Comparison of ENCODE assay signal across 9 cellular contexts in the genomic region with DNA sequence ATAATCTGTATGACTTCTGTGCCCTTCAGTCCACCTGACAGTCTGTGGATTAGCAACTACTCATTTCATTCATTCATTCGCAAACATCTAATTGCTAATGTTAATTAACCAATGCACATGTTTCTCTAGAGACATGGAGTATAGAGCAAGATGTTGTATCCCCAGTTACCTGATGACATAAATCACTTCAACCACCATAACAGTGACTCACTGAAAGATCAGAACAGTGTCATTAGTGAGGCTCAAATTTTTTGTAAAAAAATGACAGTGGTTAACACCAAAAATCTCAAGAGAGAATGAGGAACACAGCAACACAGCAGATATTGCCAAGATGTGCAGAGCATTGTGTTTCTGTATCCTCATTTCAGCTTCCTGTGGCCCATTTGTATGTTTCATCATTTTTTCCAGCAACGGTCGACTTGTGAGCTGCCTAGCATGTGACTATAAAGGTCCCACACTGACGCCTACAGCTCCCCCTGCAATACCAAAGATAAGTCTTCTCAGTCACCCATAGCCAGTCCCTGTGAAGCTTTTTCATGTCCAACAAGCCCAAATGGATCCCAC. TPM values are rescaled to one million over a fixed set of nuclear protein-coding genes. Genes with fewer than 3 reads are reported as not detected.
A peak's percentile ranks its signal among the peaks of the same experiment; 100 is the strongest.
DNase-seq lines count a peak whose midpoint lies in the region; ATAC-seq, FAIRE-seq and TF ChIP-seq lines count a peak whose summit lies in the region.
"Had no signal": no experiment of that assay in that cellular context is flagged by ENCODE, and none has a peak within 500 bp of the region (broad histone marks: within the 10 kb centered on the region; RNA-seq: fewer than 3 reads in every experiment).

No MANE protein-coding gene starts in this region.

- no peaks in the 10 kb centered on the region for H3K9me3 Mint-ChIP-seq in activated naive CD4-positive, alpha-beta T cell treated with anti-CD3 and anti-CD28 coated beads, Interleukin-2, amount 50 U/mL, for 72 hours
- H3K9me3 Mint-ChIP-seq: activated B cell treated with CpG ODN at 0.5 μM for 24 hours had no signal

- peak overlapping the region in 1 of 2 donors; percentile 40 for H3K27ac Mint-ChIP-seq in activated naive CD4-positive, alpha-beta T cell treated with anti-CD3 and anti-CD28 coated beads, Interleukin-2, amount 50 U/mL, for 72 hours
- H3K27ac Mint-ChIP-seq: activated B cell treated with CpG ODN at 0.5 μM for 24 hours had no signal

- ATAC-seq in HG03520 (IDR thresholded peaks at IDR 0.05; ENCODE audit: unreplicated experiment), result peak; percentile 30
- ATAC-seq in activated naive CD4-positive, alpha-beta T cell treated with anti-CD3 and anti-CD28 coated beads, Interleukin-2, amount 50 U/mL, for 72 hours, result peak; percentile 52 to 85

- TF ChIP-seq POLR2A in H54 (IDR thresholded peaks at IDR 0.05; ENCODE audit: low read depth, low read length), result no peak

- no peak for FAIRE-seq in H54 (lab: Jason Lieb, UNC)

- DNase-seq in activated gamma-delta T cell treated with Interleukin-2 at 50 U/mL for 16 hours (peak; percentile 26), activated gamma-delta T cell (lab: John Stamatoyannopoulos, UW) (no peak), pons (ENCODE audit: low spot score) (no peak), H54 (ENCODE audit: insufficient read length, low spot score) (no peak), NCI-H2227 (lab: John Stamatoyannopoulos, UW; ENCODE audit: unreplicated experiment) (no peak)
- DNase-seq in activated naive CD4-positive, alpha-beta T cell treated with anti-CD3 and anti-CD28 coated beads, Interleukin-2, amount 50 U/mL, for 72 hours (ENCODE audit: low spot score in 2 of 2), result peak in 1 of 2 donors; percentile 14
- DNase-seq in stimulated activated CD8-positive, alpha-beta memory T cell treated with anti-CD3 and anti-CD28 coated beads, Interleukin-7, amount 100 ng/mL, for 4 hours (ENCODE audit: low read depth in 2 of 2), result peak; percentile 13 to 29
- DNase-seq: activated B cell treated with CpG ODN at 0.5 μM for 24 hours had no signal

- no peaks in the 10 kb centered on the region for H3K36me3 Mint-ChIP-seq in activated naive CD4-positive, alpha-beta T cell treated with anti-CD3 and anti-CD28 coated beads, Interleukin-2, amount 50 U/mL, for 72 hours

RNA-seq across cellular contexts. Expression of a gene that starts 3.7 kb away (rescaled TPM):
- under 1 TPM; 0.32 to 0.89 TPM for total RNA-seq in activated naive CD4-positive, alpha-beta T cell treated with anti-CD3 and anti-CD28 coated beads, Interleukin-2, amount 50 U/mL, for 72 hours
- total RNA-seq: activated B cell treated with CpG ODN at 0.5 μM for 24 hours had no signal

RNA-seq across cellular contexts. Expression of a gene that starts 29.2 kb away (rescaled TPM):
- not detected for total RNA-seq in activated naive CD4-positive, alpha-beta T cell treated with anti-CD3 and anti-CD28 coated beads, Interleukin-2, amount 50 U/mL, for 72 hours
- total RNA-seq: activated B cell treated with CpG ODN at 0.5 μM for 24 hours had no signal

Comparison
In these comparisons a context has a peak if more than half of its experiments do, and no peak if none do; other contexts are left out.
1. DNase-seq: peak in activated gamma-delta T cell treated with Interleukin-2 at 50 U/mL for 16 hours (single experiment) and stimulated activated CD8-positive, alpha-beta memory T cell treated with anti-CD3 and anti-CD28 coated beads, Interleukin-7, amount 100 ng/mL, for 4 hours (2 of 2); none in activated gamma-delta T cell (single experiment), pons (single experiment), H54 (single experiment) and NCI-H2227 (single experiment).